ENCODE assay signal across 21 cellular contexts in the genomic region with DNA sequence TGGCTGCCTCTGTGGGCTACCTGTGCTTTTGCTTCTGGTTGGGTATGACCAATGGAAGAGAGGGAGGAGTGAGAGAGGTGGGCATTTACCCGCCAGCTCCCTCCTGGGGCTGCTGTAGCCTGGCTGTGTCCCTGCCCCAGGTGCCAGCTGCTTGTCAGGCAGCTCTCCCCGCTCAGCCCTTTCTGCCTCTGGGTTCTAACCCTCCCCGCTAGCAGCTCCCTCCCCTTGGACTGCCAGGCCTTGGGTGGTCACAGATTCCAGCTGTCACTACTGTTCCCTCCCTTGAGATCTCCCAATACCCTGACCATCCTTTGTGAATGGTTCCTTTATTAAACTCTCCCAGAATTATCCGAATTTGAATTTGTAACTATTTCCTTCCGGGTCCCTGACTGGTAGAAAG. TPM values are rescaled to one million over a fixed set of nuclear protein-coding genes. Genes with fewer than 3 reads are reported as not detected.
DNase-seq lines count a peak whose midpoint lies in the region; ATAC-seq, FAIRE-seq and TF ChIP-seq lines count a peak whose summit lies in the region.
"Had no signal": no experiment of that assay in that cellular context is flagged by ENCODE, and none has a peak within 500 bp of the region (broad histone marks: within the 10 kb centered on the region; RNA-seq: fewer than 3 reads in every experiment).

No MANE protein-coding gene starts in this region.

- ATAC-seq in A549 (no peak), GM18867 (IDR thresholded peaks at IDR 0.05; ENCODE audit: unreplicated experiment) (no peak), HG03196 (IDR thresholded peaks at IDR 0.05; ENCODE audit: unreplicated experiment) (no peak)

- H3K27me3 ChIP-seq in A673 (replicated peaks; ENCODE audit: insufficient read depth, low read depth, low read length, poor library complexity): no peaks in the 10 kb centered on the region
- H3K27me3 ChIP-seq: SJSA1 had no signal

- no peaks in the 10 kb centered on the region for H3K36me3 ChIP-seq in A673 (ENCODE audit: insufficient read depth, low read length, poor library complexity, severe bottlenecking)
- H3K36me3 ChIP-seq: SJSA1 had no signal

- peaks cover 66% of the 10 kb centered on the region for H3K4me1 ChIP-seq in A549
- H3K4me1 ChIP-seq in A673 (ENCODE audit: insufficient read depth, low read length, poor library complexity, severe bottlenecking): peaks cover 31% of the 10 kb centered on the region
- H3K4me1 ChIP-seq: SJSA1 had no signal

- intact Hi-C loops in A673 (cut with micrococcal nuclease; ENCODE audit: unreplicated experiment): no loop called here

- H3K27me3 Mint-ChIP-seq in glutamatergic neuron (ENCODE audit: unreplicated experiment) (peaks cover 9% of the 10 kb centered on the region), osteocyte (ENCODE audit: unreplicated experiment) (peaks cover 4% of the 10 kb centered on the region)

- peaks cover 7% of the 10 kb centered on the region for H3K9me3 Mint-ChIP-seq in glutamatergic neuron (ENCODE audit: unreplicated experiment)
- H3K9me3 Mint-ChIP-seq in osteocyte (ENCODE audit: unreplicated experiment): no peaks in the 10 kb centered on the region
- H3K9me3 Mint-ChIP-seq: CD14-positive monocyte had no signal

- DNase-seq in A549 (ENCODE audit: low read depth in 1 of 2, low spot score in 1 of 2) (no peak), A673 (ENCODE audit: low spot score) (no peak), RWPE1 (ENCODE audit: low spot score) (no peak), glutamatergic neuron (no peak), osteocyte (ENCODE audit: extremely low spot score, unreplicated experiment) (no peak), RPMI8226 (no peak)
- DNase-seq: AML-193, EL, GF-D8, GOT3, HCEC 1CT, Karpas-422, NCI-H1417 treated with DMSO at 0.1 percent for 48 hours, NCI-H187, NCI-H2107, NCI-H748 treated with DMSO at 0.1 percent for 48 hours had no signal

- H3K27ac Mint-ChIP-seq in glutamatergic neuron (ENCODE audit: unreplicated experiment) (peak overlapping the region; percentile 15), osteocyte (ENCODE audit: unreplicated experiment) (no peak overlapping the region)

- H3K4me1 Mint-ChIP-seq in glutamatergic neuron (ENCODE audit: low read depth, unreplicated experiment): peaks cover 37% of the 10 kb centered on the region
- peaks cover 5% of the 10 kb centered on the region for H3K4me1 Mint-ChIP-seq in osteocyte (ENCODE audit: unreplicated experiment)

- POLR2A ChIA-PET in A549 (lab: Yijun Ruan, JAX) (interaction anchor here (2.0 kb wide), 1 partner anchor 25 kb away, joined by 13 read pairs; no protein-coding TSS in a partner anchor), A673 (lab: Charles Lee; ENCODE audit: low non-redundant PET) (no interaction called here), RWPE1 (lab: Yijun Ruan, JAX; ENCODE audit: low non-redundant PET) (no interaction called here)

- H3K9me3 ChIP-seq in A549: no peaks in the 10 kb centered on the region
- no peaks in the 10 kb centered on the region for H3K9me3 ChIP-seq in A673 (ENCODE audit: low read depth, low read length, poor library complexity, severe bottlenecking)
- H3K9me3 ChIP-seq: SJSA1 had no signal

- H3K4me3 ChIP-seq in A549 (no peak overlapping the region), A673 (ENCODE audit: low read depth, low read length, poor library complexity, severe bottlenecking) (no peak overlapping the region)
- H3K4me3 ChIP-seq: SJSA1 had no signal

- TF ChIP-seq CTCF in A549 (IDR thresholded peaks at IDR 0.05) (no peak), A673 (conservative IDR thresholded peaks at IDR 0.05; ENCODE audit: low read depth, low read length) (no peak), RWPE1 (conservative IDR thresholded peaks at IDR 0.05; ENCODE audit: low read depth) (no peak), glutamatergic neuron (IDR thresholded peaks at IDR 0.05; ENCODE audit: partially characterized antibody, unreplicated experiment) (no peak), osteocyte (IDR thresholded peaks at IDR 0.05) (no peak)

- TF ChIP-seq POLR2A in A549 (IDR thresholded peaks at IDR 0.05; ENCODE audit: low read length): no peak

- no peak overlapping the region for H3K4me2 ChIP-seq in A549

- no TSS peak for BruUV-seq in A673 (replicated peaks; lab: Mats Ljungman, UMichigan)

- no peaks in the 10 kb centered on the region for H3K36me3 Mint-ChIP-seq in glutamatergic neuron (ENCODE audit: unreplicated experiment)
- H3K36me3 Mint-ChIP-seq in osteocyte (ENCODE audit: unreplicated experiment): no peaks in the 10 kb centered on the region
- H3K36me3 Mint-ChIP-seq: CD14-positive monocyte had no signal

- H3K27ac ChIP-seq in A549 (peak overlapping the region; percentile 94 to 96), A673 (ENCODE audit: low read depth, low read length, poor library complexity, severe bottlenecking) (peak overlapping the region; percentile 5), RWPE1 (peak overlapping the region; percentile 18)
- H3K27ac ChIP-seq: SJSA1 had no signal

- WGBS in A549 (ENCODE audit: missing lambda C conversion rate): 96% methylated on average over 5 of the region's 5 CpGs

- no peak for TF ChIP-seq RAD21 in A549 (conservative IDR thresholded peaks at IDR 0.05 in 1 of 2, IDR thresholded peaks at IDR 0.05 in 1 of 2)

- CTCF ChIA-PET in A549 (lab: Yijun Ruan, JAX) (interaction anchor here (0.7 to 7.7 kb wide), 16 partner anchors 11 to 482 kb away, joined by 3 to 122 read pairs (median 8); no protein-coding TSS in a partner anchor), A673 (lab: Charles Lee) (no interaction called here), RWPE1 (lab: Yijun Ruan, JAX) (interaction anchor here (0.5 to 0.6 kb wide), 2 partner anchors 72 to 85 kb away, joined by 3 to 4 read pairs; no protein-coding TSS in a partner anchor)

- H3K4me3 Mint-ChIP-seq in glutamatergic neuron (ENCODE audit: unreplicated experiment) (peak overlapping the region; percentile 26), osteocyte (ENCODE audit: unreplicated experiment) (no peak overlapping the region)
- H3K4me3 Mint-ChIP-seq: CD14-positive monocyte had no signal

- no peak for FAIRE-seq in A549 (lab: Jason Lieb, UNC)
- FAIRE-seq: GM19239 had no signal

- no peak for TF ChIP-seq EP300 in A549 (IDR thresholded peaks at IDR 0.05)

TF ChIP-seq in A549, 52 proteins besides CTCF, POLR2A, EP300 and RAD21 (continues in another document):
- TF ChIP-seq, protein P1, sequence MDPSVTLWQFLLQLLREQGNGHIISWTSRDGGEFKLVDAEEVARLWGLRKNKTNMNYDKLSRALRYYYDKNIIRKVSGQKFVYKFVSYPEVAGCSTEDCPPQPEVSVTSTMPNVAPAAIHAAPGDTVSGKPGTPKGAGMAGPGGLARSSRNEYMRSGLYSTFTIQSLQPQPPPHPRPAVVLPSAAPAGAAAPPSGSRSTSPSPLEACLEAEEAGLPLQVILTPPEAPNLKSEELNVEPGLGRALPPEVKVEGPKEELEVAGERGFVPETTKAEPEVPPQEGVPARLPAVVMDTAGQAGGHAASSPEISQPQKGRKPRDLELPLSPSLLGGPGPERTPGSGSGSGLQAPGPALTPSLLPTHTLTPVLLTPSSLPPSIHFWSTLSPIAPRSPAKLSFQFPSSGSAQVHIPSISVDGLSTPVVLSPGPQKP (IDR thresholded peaks at IDR 0.05; ENCODE audit: low read depth, low read length): no peak
- TF ChIP-seq TFCP2L1 (CRISPR knock-in tag; IDR thresholded peaks at IDR 0.05) (no peak), RCOR1 (IDR thresholded peaks at IDR 0.05; ENCODE audit: low read depth, low read length) (no peak), FOXS1 (CRISPR knock-in tag; IDR thresholded peaks at IDR 0.05) (no peak), GATA3 (IDR thresholded peaks at IDR 0.05; ENCODE audit: borderline replicate concordance) (no peak), HDAC2 (IDR thresholded peaks at IDR 0.05) (no peak)
- TF ChIP-seq, protein P2, sequence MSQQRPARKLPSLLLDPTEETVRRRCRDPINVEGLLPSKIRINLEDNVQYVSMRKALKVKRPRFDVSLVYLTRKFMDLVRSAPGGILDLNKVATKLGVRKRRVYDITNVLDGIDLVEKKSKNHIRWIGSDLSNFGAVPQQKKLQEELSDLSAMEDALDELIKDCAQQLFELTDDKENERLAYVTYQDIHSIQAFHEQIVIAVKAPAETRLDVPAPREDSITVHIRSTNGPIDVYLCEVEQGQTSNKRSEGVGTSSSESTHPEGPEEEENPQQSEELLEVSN (IDR thresholded peaks at IDR 0.05; ENCODE audit: borderline replicate concordance, low read depth): no peak
- TF ChIP-seq, protein P3, sequence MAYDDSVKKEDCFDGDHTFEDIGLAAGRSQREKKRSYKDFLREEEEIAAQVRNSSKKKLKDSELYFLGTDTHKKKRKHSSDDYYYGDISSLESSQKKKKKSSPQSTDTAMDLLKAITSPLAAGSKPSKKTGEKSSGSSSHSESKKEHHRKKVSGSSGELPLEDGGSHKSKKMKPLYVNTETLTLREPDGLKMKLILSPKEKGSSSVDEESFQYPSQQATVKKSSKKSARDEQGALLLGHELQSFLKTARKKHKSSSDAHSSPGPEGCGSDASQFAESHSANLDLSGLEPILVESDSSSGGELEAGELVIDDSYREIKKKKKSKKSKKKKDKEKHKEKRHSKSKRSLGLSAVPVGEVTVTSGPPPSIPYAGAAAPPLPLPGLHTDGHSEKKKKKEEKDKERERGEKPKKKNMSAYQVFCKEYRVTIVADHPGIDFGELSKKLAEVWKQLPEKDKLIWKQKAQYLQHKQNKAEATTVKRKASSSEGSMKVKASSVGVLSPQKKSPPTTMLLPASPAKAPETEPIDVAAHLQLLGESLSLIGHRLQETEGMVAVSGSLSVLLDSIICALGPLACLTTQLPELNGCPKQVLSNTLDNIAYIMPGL (CRISPR knock-in tag; IDR thresholded peaks at IDR 0.05; ENCODE audit: borderline replicate concordance): no peak
- TF ChIP-seq, protein P4, sequence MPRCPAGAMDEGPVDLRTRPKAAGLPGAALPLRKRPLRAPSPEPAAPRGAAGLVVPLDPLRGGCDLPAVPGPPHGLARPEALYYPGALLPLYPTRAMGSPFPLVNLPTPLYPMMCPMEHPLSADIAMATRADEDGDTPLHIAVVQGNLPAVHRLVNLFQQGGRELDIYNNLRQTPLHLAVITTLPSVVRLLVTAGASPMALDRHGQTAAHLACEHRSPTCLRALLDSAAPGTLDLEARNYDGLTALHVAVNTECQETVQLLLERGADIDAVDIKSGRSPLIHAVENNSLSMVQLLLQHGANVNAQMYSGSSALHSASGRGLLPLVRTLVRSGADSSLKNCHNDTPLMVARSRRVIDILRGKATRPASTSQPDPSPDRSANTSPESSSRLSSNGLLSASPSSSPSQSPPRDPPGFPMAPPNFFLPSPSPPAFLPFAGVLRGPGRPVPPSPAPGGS (IDR thresholded peaks at IDR 0.05): no peak

RNA-seq across cellular contexts. Expression of a gene that starts 37.7 kb away (rescaled TPM):
- polyA plus RNA-seq in A549 (2011; rRNA removed): 67.4 and 111 TPM in 2 replicates
- polyA plus RNA-seq in A549 (2012; cell fraction: cytosol; rRNA removed): 143 and 175 TPM in 2 replicates
- 251 and 331 TPM in 2 replicates for polyA plus RNA-seq in A549 (2012; cell fraction: nucleus; rRNA removed)
- 118 to 139 TPM (median 131 TPM) in 3 replicates for polyA plus RNA-seq in A549 (2017; fragmentation: RNase III; extraction: RNeasy Plus Mini Kit Qiagen cat#74134 plus additional on column Dnase treatment)
- polyA minus RNA-seq in A549 (2011; rRNA and poly(A)+ RNA removed): 35.4 and 69.5 TPM in 2 replicates
- total RNA-seq in A673 (2021): 21.8 and 22.1 TPM in 2 replicates
- 14.8 TPM for total RNA-seq in glutamatergic neuron (ENCODE audit: unreplicated experiment)
- 14.5 and 14.8 TPM in 2 replicates for total RNA-seq in osteocyte

Comparison
In these comparisons a context has a peak if more than half of its experiments do, and no peak if none do; other contexts are left out.
1. H3K27ac ChIP-seq: peak in every context shown above with its lines; median percentile 95 in A549; 18 in RWPE1; 5 in A673.